8 cellular contexts compared by ENCODE assay signal in the genomic region with DNA sequence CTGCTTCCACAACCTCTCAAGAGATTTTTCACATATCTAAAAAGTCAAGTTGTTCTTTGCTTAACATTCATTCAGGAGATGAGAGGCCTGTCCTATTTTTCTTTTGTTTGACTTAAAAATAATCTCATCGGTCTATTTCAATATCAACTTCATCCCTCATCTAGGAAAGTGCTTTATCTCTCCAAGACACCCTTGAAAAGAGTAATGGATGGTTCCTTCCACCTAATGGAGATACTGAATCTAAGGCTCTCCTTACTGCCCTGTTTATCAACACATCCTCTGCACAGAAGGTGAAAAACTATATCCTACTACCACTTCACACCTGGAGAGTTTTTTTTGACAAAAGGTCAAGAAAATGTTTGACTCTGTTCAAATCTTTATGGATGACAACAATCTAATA.
DNase-seq lines count a peak whose midpoint lies in the region; ATAC-seq, FAIRE-seq and TF ChIP-seq lines count a peak whose summit lies in the region.

No MANE protein-coding gene starts in this region.

- CTCF ChIA-PET in RWPE1 (lab: Yijun Ruan, JAX), result no interaction called here

- no peak overlapping the region for H3K9ac ChIP-seq in rectal smooth muscle tissue (ENCODE audit: low read length)

- no peaks in the 10 kb centered on the region for H3K36me3 ChIP-seq in rectal smooth muscle tissue (ENCODE audit: control insufficient read depth, insufficient read depth, low read length)

- H3K4me1 ChIP-seq in rectal smooth muscle tissue (ENCODE audit: control insufficient read depth, insufficient read depth, low read length), result peaks cover 13% of the 10 kb centered on the region

- DNase-seq in GM19239 (ENCODE audit: insufficient read length, low spot score), result no peak
- no peak for DNase-seq in RCC 7860 (ENCODE audit: low spot score)
- DNase-seq in epithelial cell of prostate (ENCODE audit: low read depth, low spot score), result no peak
- DNase-seq in RWPE1 (ENCODE audit: low spot score), result no peak

- peak overlapping the region; percentile 91 for H3K4me3 ChIP-seq in rectal smooth muscle tissue (ENCODE audit: low read length)

- TF ChIP-seq CTCF in RWPE1 (conservative IDR thresholded peaks at IDR 0.05; ENCODE audit: low read depth), result no peak

- peak overlapping the region; percentile 98 for H3K27ac ChIP-seq in epithelial cell of prostate
- peak overlapping the region; percentile 100 for H3K27ac ChIP-seq in rectal smooth muscle tissue (ENCODE audit: low read depth, low read length)
- no peak overlapping the region for H3K27ac ChIP-seq in RWPE1

- FAIRE-seq in GM19239 (lab: Jason Lieb, UNC) (peak; percentile 44), RCC 7860 (lab: Jason Lieb, UNC) (peak; percentile 56)

- H3K27me3 ChIP-seq in rectal smooth muscle tissue (ENCODE audit: control insufficient read depth, insufficient read depth, low read length), result no peaks in the 10 kb centered on the region

- POLR2A ChIA-PET in RWPE1 (lab: Yijun Ruan, JAX; ENCODE audit: low non-redundant PET), result interaction anchor here (1.1 kb wide), 1 partner anchor 97 kb away, joined by 7 read pairs; no protein-coding TSS in a partner anchor

- ATAC-seq in GM21423 (IDR thresholded peaks at IDR 0.05; ENCODE audit: unreplicated experiment), result no peak
- ATAC-seq in GM21367 (IDR thresholded peaks at IDR 0.05; ENCODE audit: unreplicated experiment), result no peak
- no peak for ATAC-seq in HG03135 (IDR thresholded peaks at IDR 0.05; ENCODE audit: unreplicated experiment)
